ENCODE assay signal across 20 cellular contexts in genomic region chr10:112886463-112886862, GRCh38.
"Had no signal": no experiment of that assay in that cellular context is flagged by ENCODE, and none has a peak within 500 bp of the region (broad histone marks: within the 10 kb centered on the region; RNA-seq: fewer than 3 reads in every experiment).

No MANE protein-coding gene starts in this region.

- H3K27ac ChIP-seq: dorsolateral prefrontal cortex, gastrocnemius medialis, lower lobe of right lung, parathyroid adenoma, right lobe of liver, suprapubic skin, transverse colon, upper lobe of right lung, uterus had no signal

- H3K27me3 Mint-ChIP-seq: progenitor cell of endocrine pancreas had no signal

- H3K4me1 ChIP-seq: gastrocnemius medialis, lower lobe of right lung, parathyroid adenoma, right lobe of liver, suprapubic skin, transverse colon, upper lobe of right lung, uterus had no signal

- H3K4me3 ChIP-seq: dorsolateral prefrontal cortex, gastrocnemius medialis, lower lobe of right lung, right lobe of liver, suprapubic skin, transverse colon, upper lobe of right lung, uterus had no signal

- H3K36me3 Mint-ChIP-seq: natural killer cell had no signal

- H3K9me3 Mint-ChIP-seq: natural killer cell had no signal

- H2AFZ ChIP-seq: parathyroid adenoma had no signal

- DNase-seq: dorsolateral prefrontal cortex; effector CD4-positive, alpha-beta T cell; gastrocnemius medialis; head of caudate nucleus; left ventricle myocardium superior; lower lobe of right lung; natural killer cell; right lobe of liver; small intestine; stimulated activated CD4-positive, alpha-beta T cell treated with anti-CD3 and anti-CD28 coated beads, Interleukin-15, amount 100 ng/mL, for 24 hours; stimulated activated CD4-positive, alpha-beta T cell treated with anti-CD3 and anti-CD28 coated beads, Interleukin-2, amount 100 ng/mL, for 48 hours; stimulated activated CD8-positive, alpha-beta memory T cell treated with anti-CD3 and anti-CD28 coated beads, Interleukin-4, amount 100 ng/mL, for 48 hours; stimulated activated naive CD4-positive, alpha-beta T cell; stimulated activated naive CD8-positive, alpha-beta T cell treated with anti-CD3 and anti-CD28 coated beads, Interleukin-15, amount 100 ng/mL, for 72 hours; transverse colon; upper lobe of right lung; uterus had no signal

- H3K27ac Mint-ChIP-seq: natural killer cell; progenitor cell of endocrine pancreas; stimulated activated naive CD8-positive, alpha-beta T cell treated with anti-CD3 and anti-CD28 coated beads, Interleukin-15, amount 100 ng/mL, for 72 hours had no signal

- H3K9me3 ChIP-seq: gastrocnemius medialis, lower lobe of right lung, right lobe of liver, suprapubic skin, transverse colon, upper lobe of right lung, uterus had no signal

- H3K4me1 Mint-ChIP-seq: natural killer cell; stimulated activated naive CD8-positive, alpha-beta T cell treated with anti-CD3 and anti-CD28 coated beads, Interleukin-15, amount 100 ng/mL, for 72 hours had no signal

- H3K9ac ChIP-seq: parathyroid adenoma had no signal

- ATAC-seq: gastrocnemius medialis; left ventricle myocardium superior; lower lobe of right lung; natural killer cell; right lobe of liver; stimulated activated naive CD8-positive, alpha-beta T cell treated with anti-CD3 and anti-CD28 coated beads, Interleukin-15, amount 100 ng/mL, for 72 hours; upper lobe of right lung had no signal

- H3K27me3 ChIP-seq: dorsolateral prefrontal cortex, gastrocnemius medialis, right lobe of liver, suprapubic skin, transverse colon, upper lobe of right lung, uterus had no signal

- H3K79me2 ChIP-seq: parathyroid adenoma had no signal

- H3K36me3 ChIP-seq: gastrocnemius medialis, lower lobe of right lung, right lobe of liver, suprapubic skin, transverse colon, upper lobe of right lung, uterus had no signal

- H3K4me3 Mint-ChIP-seq: natural killer cell; stimulated activated naive CD8-positive, alpha-beta T cell treated with anti-CD3 and anti-CD28 coated beads, Interleukin-15, amount 100 ng/mL, for 72 hours had no signal
